24 cellular contexts compared by ENCODE assay signal in genomic region chr17:69056179-69056823, GRCh38. TPM values are rescaled to one million over a fixed set of nuclear protein-coding genes. Genes with fewer than 3 reads are reported as not detected.
DNase-seq lines count a peak whose midpoint lies in the region; ATAC-seq and TF ChIP-seq lines count a peak whose summit lies in the region.
"Had no signal": no experiment of that assay in that cellular context is flagged by ENCODE, and none has a peak within 500 bp of the region (broad histone marks: within the 10 kb centered on the region; RNA-seq: fewer than 3 reads in every experiment).

No MANE protein-coding gene starts in this region.

- intact Hi-C loops in right cardiac atrium (cut with DNase I) (loop anchor here in 1 of 4 donors (10.0 kb wide), 1 partner anchor 282 kb away; no protein-coding TSS in a partner anchor), left ventricle myocardium superior (cut with micrococcal nuclease) (no loop called here), OCI-LY7 (cut with micrococcal nuclease; ENCODE audit: unreplicated experiment) (no loop called here), colonic mucosa (cut with DNase I) (loop anchor here (10.0 kb wide), 1 partner anchor 282 kb away; no protein-coding TSS in a partner anchor)

- H3K27me3 ChIP-seq in right cardiac atrium (ENCODE audit: control insufficient read depth, insufficient read depth) (no peaks in the 10 kb centered on the region), colonic mucosa (no peaks in the 10 kb centered on the region)
- H3K27me3 ChIP-seq: BE2C, BLaER1 had no signal

- no TSS peak for BruUV-seq in OCI-LY7 (replicated peaks; lab: Mats Ljungman, UMichigan)

- H3K4me3 ChIP-seq in right cardiac atrium (ENCODE audit: low read length) (peak overlapping the region; percentile 25), HEK293 (ENCODE audit: low read depth, low read length) (no peak overlapping the region), OCI-LY7 (ENCODE audit: low read depth, low read length, poor library complexity, severe bottlenecking) (no peak overlapping the region), colonic mucosa (no peak overlapping the region)
- H3K4me3 ChIP-seq: BLaER1, GM12878 had no signal

- CTCF ChIA-PET in HEK293 (lab: Yijun Ruan, JAX), result no interaction called here
- CTCF ChIA-PET in OCI-LY7 (lab: Charles Lee; ENCODE audit: unreplicated experiment), result no interaction called here

- H3K9ac ChIP-seq in colonic mucosa (ENCODE audit: low read depth in 2 of 2, low read length in 2 of 2), result no peak overlapping the region
- H3K9ac ChIP-seq: BLaER1 had no signal

- H3K9me2 ChIP-seq in OCI-LY7 (ENCODE audit: insufficient read depth, low read length), result no peaks in the 10 kb centered on the region

- H3K79me2 ChIP-seq in OCI-LY7 (ENCODE audit: insufficient read depth, low read depth, low read length), result no peaks in the 10 kb centered on the region

- TF ChIP-seq CTCF in HEK293 (tag by site-specific recombination; IDR thresholded peaks at IDR 0.05), result no peak
- TF ChIP-seq CTCF in OCI-LY7 (conservative IDR thresholded peaks at IDR 0.05; ENCODE audit: low read length), result no peak
- no peak for TF ChIP-seq CTCF in colonic mucosa (IDR thresholded peaks at IDR 0.05)

- POLR2A ChIA-PET in HEK293 (lab: Yijun Ruan, JAX), result no interaction called here
- POLR2A ChIA-PET in OCI-LY7 (lab: Charles Lee), result interaction anchor here (0.8 kb wide), 1 partner anchor 156 kb away, joined by 4 read pairs; no protein-coding TSS in a partner anchor

- H3K4me2 ChIP-seq in OCI-LY7 (ENCODE audit: low read length), result no peak overlapping the region
- H3K4me2 ChIP-seq: BLaER1 had no signal

- DNase-seq in right cardiac atrium (no peak), left ventricle myocardium superior (no peak), OCI-LY7 (ENCODE audit: low spot score) (no peak), colonic mucosa (no peak)
- DNase-seq: 8988T; ACHN; BE2C; C1 segment of cervical spinal cord; CD4-positive, alpha-beta memory T cell; CD4-positive, CD25-positive, alpha-beta regulatory T cell; CD8-positive, alpha-beta memory T cell; COR-L47; DMS 273 treated with DMSO at 0.1 percent for 48 hours; DMS153; DMS53; DMS79; DND-41; EL; GDM1 had no signal

- ATAC-seq in right cardiac atrium (no peak), left ventricle myocardium superior (no peak)
- ATAC-seq: GM12878 had no signal

- H3K4me1 ChIP-seq in right cardiac atrium (ENCODE audit: control insufficient read depth, insufficient read depth, low read length), result no peaks in the 10 kb centered on the region
- H3K4me1 ChIP-seq in HEK293 (ENCODE audit: control insufficient read depth, insufficient read depth, low read length), result no peaks in the 10 kb centered on the region
- peaks cover 16% of the 10 kb centered on the region for H3K4me1 ChIP-seq in OCI-LY7 (ENCODE audit: insufficient read depth, low read length, poor library complexity, severe bottlenecking)
- H3K4me1 ChIP-seq in colonic mucosa, result no peaks in the 10 kb centered on the region
- H3K4me1 ChIP-seq: BE2C had no signal

- no peaks in the 10 kb centered on the region for H4K20me1 ChIP-seq in OCI-LY7 (ENCODE audit: insufficient read depth, low read length)
- H4K20me1 ChIP-seq: BLaER1 had no signal

- H3K36me3 ChIP-seq in HEK293 (ENCODE audit: control insufficient read depth in 2 of 2, insufficient read depth in 1 of 2, low read length in 2 of 2), result no peaks in the 10 kb centered on the region
- H3K36me3 ChIP-seq in OCI-LY7 (ENCODE audit: insufficient read depth, low read length), result no peaks in the 10 kb centered on the region
- H3K36me3 ChIP-seq in colonic mucosa, result no peaks in the 10 kb centered on the region
- H3K36me3 ChIP-seq: BE2C, BLaER1 had no signal

- H3K27ac ChIP-seq in right cardiac atrium (ENCODE audit: low read length), result no peak overlapping the region
- H3K27ac ChIP-seq in HEK293 (ENCODE audit: extremely low read depth, low read depth, low read length), result no peak overlapping the region
- no peak overlapping the region for H3K27ac ChIP-seq in OCI-LY7 (ENCODE audit: low read depth, low read length, poor library complexity, severe bottlenecking)
- H3K27ac ChIP-seq in colonic mucosa, result no peak overlapping the region
- H3K27ac ChIP-seq: BLaER1 had no signal

- 0 out of 2 replicates have a peak overlapping the region, but pooled peaks have one; percentile 10 for H2AFZ ChIP-seq in OCI-LY7 (ENCODE audit: low read length)

- 80% methylated on average over 3 of the region's 3 CpGs for WGBS in right cardiac atrium

- H3K9me3 ChIP-seq in right cardiac atrium (ENCODE audit: control insufficient read depth, low read length) (no peaks in the 10 kb centered on the region), HEK293 (ENCODE audit: control insufficient read depth, insufficient read depth, low read depth, low read length) (no peaks in the 10 kb centered on the region), OCI-LY7 (ENCODE audit: low read length) (no peaks in the 10 kb centered on the region), colonic mucosa (no peaks in the 10 kb centered on the region)
- H3K9me3 ChIP-seq: BE2C had no signal

TF ChIP-seq in HEK293, 187 proteins besides CTCF, POLR2A, EP300 and RAD21:
- TF ChIP-seq ZNF747 (tag by site-specific recombination; IDR thresholded peaks at IDR 0.05), result no peak
- peak; percentile 79 for TF ChIP-seq SETDB1 (IDR thresholded peaks at IDR 0.05; ENCODE audit: insufficient read length, low read length)

RNA-seq across cellular contexts. Expression of gene ABCA9, which starts 4.4 kb away (rescaled TPM):
- total RNA-seq in right cardiac atrium (10 to 100 TPM; 14.5 to 28.7 (median 26.3) TPM), left ventricle myocardium superior (21.5 TPM), OCI-LY7 (2022) (0.06 TPM in 1 of 2 replicates, not detected in the other), colonic mucosa (1 to 10 TPM in 1 of 2 donors, under 1 TPM in 1; 0.54 to 2.5 TPM)
- 29.5 TPM for polyA plus RNA-seq in right cardiac atrium
- 0.47 and 0.88 TPM in 2 replicates for total RNA-seq in OCI-LY7 (2014; rRNA removed; shearing (Covaris generic))
- total RNA-seq: CD4-positive, CD25-positive, alpha-beta regulatory T cell; CD8-positive, alpha-beta memory T cell; Daoy; G401 had no signal
- polyA plus RNA-seq: CD4-positive, alpha-beta memory T cell; CD4-positive, CD25-positive, alpha-beta regulatory T cell; CD8-positive, alpha-beta memory T cell had no signal
